In genomic region chr2:68772109-68772508, GRCh38 we compare ENCODE assay signal across 15 cellular contexts. TPM values are rescaled to one million over a fixed set of nuclear protein-coding genes. Genes with fewer than 3 reads are reported as not detected.
DNase-seq lines count a peak whose midpoint lies in the region; ATAC-seq and FAIRE-seq lines count a peak whose summit lies in the region.
"Had no signal": no experiment of that assay in that cellular context is flagged by ENCODE, and none has a peak within 500 bp of the region (broad histone marks: within the 10 kb centered on the region; RNA-seq: fewer than 3 reads in every experiment).

No MANE protein-coding gene starts in this region.

- no peak overlapping the region for H3K4me3 ChIP-seq in Karpas-422 (ENCODE audit: low read length)
- H3K4me3 ChIP-seq in skin epidermis: no peak overlapping the region
- H3K4me3 ChIP-seq: testis had no signal

- H3K27me3 ChIP-seq in Karpas-422 (ENCODE audit: low read length): no peaks in the 10 kb centered on the region
- H3K27me3 ChIP-seq: testis had no signal

- no peaks in the 10 kb centered on the region for H3K9me3 Mint-ChIP-seq in T-helper 2 cell treated with Interferon-gamma antibody and Interleukin-4, amounts not matched to agents 5 μg/mL and 100 μg/mL, for 36 hours
- no peaks in the 10 kb centered on the region for H3K9me3 Mint-ChIP-seq in activated naive CD8-positive, alpha-beta T cell treated with anti-CD3 and anti-CD28 coated beads, Interleukin-2, amount 50 U/mL, for 24 hours
- H3K9me3 Mint-ChIP-seq: nephron progenitor cell had no signal

- DNase-seq in T-helper 2 cell treated with Interferon-gamma antibody and Interleukin-4, amounts not matched to agents 5 μg/mL and 100 μg/mL, for 36 hours (ENCODE audit: low spot score): no peak
- no peak for DNase-seq in T-helper 2 cell
- DNase-seq in Karpas-422: no peak
- no peak for DNase-seq in activated naive CD8-positive, alpha-beta T cell treated with anti-CD3 and anti-CD28 coated beads, Interleukin-2, amount 50 U/mL, for 24 hours
- DNase-seq in NCI-H2081 treated with DMSO at 0.1 percent for 48 hours (lab: John Stamatoyannopoulos, UW): no peak
- DNase-seq in GM19239 (ENCODE audit: insufficient read length, low spot score): no peak
- DNase-seq: 8988T, COR-L47, glutamatergic neuron, nephron progenitor cell, testis had no signal

- no peak for FAIRE-seq in GM19239 (lab: Jason Lieb, UNC)
- FAIRE-seq: RCC 7860 had no signal

- H3K79me2 ChIP-seq in Karpas-422 (ENCODE audit: low read length): peaks cover 100% of the 10 kb centered on the region

- H3K4me1 Mint-ChIP-seq in T-helper 2 cell treated with Interferon-gamma antibody and Interleukin-4, amounts not matched to agents 5 μg/mL and 100 μg/mL, for 36 hours (ENCODE audit: low read depth): peaks cover 93% of the 10 kb centered on the region
- peaks cover 99% of the 10 kb centered on the region for H3K4me1 Mint-ChIP-seq in activated naive CD8-positive, alpha-beta T cell treated with anti-CD3 and anti-CD28 coated beads, Interleukin-2, amount 50 U/mL, for 24 hours

- no peak for ATAC-seq in activated naive CD8-positive, alpha-beta T cell treated with anti-CD3 and anti-CD28 coated beads, Interleukin-2, amount 50 U/mL, for 24 hours
- no peak for ATAC-seq in HG02759 (IDR thresholded peaks at IDR 0.05; ENCODE audit: unreplicated experiment)
- ATAC-seq: sciatic nerve had no signal

- H3K27ac ChIP-seq in Karpas-422 (ENCODE audit: low read length) (peak overlapping the region; percentile 89), skin epidermis (peak overlapping the region in 11 of 21 experiments; percentile 18 to 97 (median 81))

- H3K36me3 Mint-ChIP-seq in T-helper 2 cell treated with Interferon-gamma antibody and Interleukin-4, amounts not matched to agents 5 μg/mL and 100 μg/mL, for 36 hours (ENCODE audit: low read depth): peaks cover 73% of the 10 kb centered on the region
- peaks cover 39% of the 10 kb centered on the region for H3K36me3 Mint-ChIP-seq in activated naive CD8-positive, alpha-beta T cell treated with anti-CD3 and anti-CD28 coated beads, Interleukin-2, amount 50 U/mL, for 24 hours (ENCODE audit: low read depth)

- no peaks in the 10 kb centered on the region for H3K27me3 Mint-ChIP-seq in T-helper 2 cell treated with Interferon-gamma antibody and Interleukin-4, amounts not matched to agents 5 μg/mL and 100 μg/mL, for 36 hours (ENCODE audit: low read depth)
- H3K27me3 Mint-ChIP-seq in activated naive CD8-positive, alpha-beta T cell treated with anti-CD3 and anti-CD28 coated beads, Interleukin-2, amount 50 U/mL, for 24 hours: no peaks in the 10 kb centered on the region

- H4K20me1 ChIP-seq in Karpas-422 (ENCODE audit: insufficient read depth, low read depth, low read length): no peaks in the 10 kb centered on the region

- peak overlapping the region; percentile 83 for H3K9ac ChIP-seq in Karpas-422 (ENCODE audit: low read length)

- H2AFZ ChIP-seq in Karpas-422 (ENCODE audit: low read length): no peak overlapping the region

- peaks cover 100% of the 10 kb centered on the region for H3K4me1 ChIP-seq in Karpas-422 (ENCODE audit: low read length)

- peaks cover 22% of the 10 kb centered on the region for H3K36me3 ChIP-seq in Karpas-422 (ENCODE audit: insufficient read depth, low read length)

- peak overlapping the region; percentile 45 for H3K4me3 Mint-ChIP-seq in T-helper 2 cell treated with Interferon-gamma antibody and Interleukin-4, amounts not matched to agents 5 μg/mL and 100 μg/mL, for 36 hours
- peak overlapping the region; percentile 44 for H3K4me3 Mint-ChIP-seq in activated naive CD8-positive, alpha-beta T cell treated with anti-CD3 and anti-CD28 coated beads, Interleukin-2, amount 50 U/mL, for 24 hours
- H3K4me3 Mint-ChIP-seq: nephron progenitor cell had no signal

- peak overlapping the region; percentile 93 for H3K4me2 ChIP-seq in Karpas-422 (ENCODE audit: low read depth, low read length, poor library complexity, severe bottlenecking)

- peak overlapping the region; percentile 77 for H3K27ac Mint-ChIP-seq in T-helper 2 cell treated with Interferon-gamma antibody and Interleukin-4, amounts not matched to agents 5 μg/mL and 100 μg/mL, for 36 hours
- peak overlapping the region; percentile 96 for H3K27ac Mint-ChIP-seq in activated naive CD8-positive, alpha-beta T cell treated with anti-CD3 and anti-CD28 coated beads, Interleukin-2, amount 50 U/mL, for 24 hours
- H3K27ac Mint-ChIP-seq: nephron progenitor cell had no signal

- H3K9me3 ChIP-seq in Karpas-422 (ENCODE audit: low read length): no peaks in the 10 kb centered on the region
- H3K9me3 ChIP-seq: testis had no signal

- no peaks in the 10 kb centered on the region for H3K9me2 ChIP-seq in Karpas-422 (replicated peaks; ENCODE audit: insufficient read depth, low read length)

RNA-seq across cellular contexts. Expression of gene ARHGAP25, which starts 37.5 kb away (rescaled TPM):
- 172 and 213 TPM in 2 replicates for total RNA-seq in Karpas-422 (2014; rRNA removed; shearing (Covaris generic); ENCODE audit: low replicate concordance)
